ENCODE assay signal across 24 cellular contexts in the genomic region with DNA sequence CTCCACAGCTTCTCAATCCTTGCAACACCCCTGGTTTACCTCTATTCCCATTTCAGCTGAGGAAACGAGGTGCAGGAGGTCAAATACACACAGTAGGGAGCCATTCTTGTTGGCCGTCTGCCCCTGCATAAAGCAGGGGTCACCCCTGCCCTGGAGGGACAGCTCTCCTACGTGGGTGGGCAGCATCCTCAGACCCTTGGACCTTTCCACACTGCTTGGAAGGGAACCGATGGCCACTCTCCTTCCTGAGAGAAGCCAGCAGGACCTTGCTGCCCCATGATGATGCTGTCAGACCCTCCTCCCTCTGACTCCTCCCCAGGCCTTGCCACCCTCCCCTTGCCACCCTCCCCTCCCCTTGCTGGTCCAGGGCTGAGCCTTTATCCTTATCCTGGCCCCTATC.
A peak's percentile ranks its signal among the peaks of the same experiment; 100 is the strongest.
DNase-seq lines count a peak whose midpoint lies in the region; ATAC-seq, FAIRE-seq and TF ChIP-seq lines count a peak whose summit lies in the region.
"Had no signal": no experiment of that assay in that cellular context is flagged by ENCODE, and none has a peak within 500 bp of the region (broad histone marks: within the 10 kb centered on the region; RNA-seq: fewer than 3 reads in every experiment).

No MANE protein-coding gene starts in this region.

- CTCF ChIA-PET in H1 (lab: Charles Lee; ENCODE audit: partially characterized antibody), result interaction anchor here (0.6 to 4.1 kb wide), 21 partner anchors 9 to 364 kb away, joined by 3 to 29 read pairs (median 4); no protein-coding TSS in a partner anchor

- TF ChIP-seq POLR2A in H1 (IDR thresholded peaks at IDR 0.05; ENCODE audit: control extremely low read depth in 1 of 2, low read depth in 2 of 2, low read length in 2 of 2) (no peak), stomach (IDR thresholded peaks at IDR 0.05) (no peak)

- H3K36me3 ChIP-seq in H1 (ENCODE audit: control insufficient read depth in 2 of 4, insufficient read depth in 4 of 4, low read length in 3 of 4), result no peaks in the 10 kb centered on the region
- no peaks in the 10 kb centered on the region for H3K36me3 ChIP-seq in neuronal stem cell (replicated peaks in 1 of 2; ENCODE audit: control insufficient read depth in 2 of 2, insufficient read depth in 2 of 2, low read length in 2 of 2)
- no peaks in the 10 kb centered on the region for H3K36me3 ChIP-seq in stomach
- H3K36me3 ChIP-seq in SJCRH30, result no peaks in the 10 kb centered on the region
- H3K36me3 ChIP-seq: BLaER1, HAP-1 had no signal

- H2BK120ac ChIP-seq in H1 (replicated peaks; ENCODE audit: low read depth, low read length), result no peak overlapping the region
- H2BK120ac ChIP-seq in neuronal stem cell (ENCODE audit: low read depth, low read length), result no peak overlapping the region

- no peak overlapping the region for H4K5ac ChIP-seq in H1 (ENCODE audit: insufficient read length, low read depth, low read length)

- intact Hi-C loops in cardiac septum (cut with DNase I), result loop anchor here (10.0 kb wide), 1 partner anchor 248 kb away; no protein-coding TSS in a partner anchor
- intact Hi-C loops in Right ventricle myocardium inferior (cut with DNase I), result loop anchor here (5.0 kb wide), 1 partner anchor 250 kb away; no protein-coding TSS in a partner anchor
- intact Hi-C loops in stomach (cut with DNase I; ENCODE audit: low total_unique reads), result no loop called here

- no peak overlapping the region for H3K9ac ChIP-seq in H1 (replicated peaks in 1 of 4; ENCODE audit: extremely low read depth in 1 of 4, low read depth in 3 of 4, low read length in 3 of 4)
- no peak overlapping the region for H3K9ac ChIP-seq in neuronal stem cell (ENCODE audit: low read depth, low read length, poor library complexity)
- H3K9ac ChIP-seq: BLaER1, GM23248 had no signal

- H2BK20ac ChIP-seq in H1 (ENCODE audit: low read length), result peak overlapping the region; percentile 21; the same call in 1 of the 2 replicates

- H2BK12ac ChIP-seq in H1 (ENCODE audit: low read depth, low read length) (peak overlapping the region; percentile 79; the same call in 1 of the 2 replicates), neuronal stem cell (ENCODE audit: low read length) (no peak overlapping the region)

- TF ChIP-seq CTCF in H1 (IDR thresholded peaks at IDR 0.05; ENCODE audit: control extremely low read depth in 1 of 3, insufficient read depth in 1 of 3, low read depth in 1 of 3, low read length in 3 of 3), result no peak
- TF ChIP-seq CTCF in stomach (IDR thresholded peaks at IDR 0.05), result no peak

- no peaks in the 10 kb centered on the region for H3K9me3 ChIP-seq in H1 (ENCODE audit: insufficient read depth in 2 of 2, low read depth in 1 of 2, low read length in 1 of 2)
- no peaks in the 10 kb centered on the region for H3K9me3 ChIP-seq in neuronal stem cell (replicated peaks in 1 of 2; ENCODE audit: control insufficient read depth in 2 of 2, insufficient read depth in 1 of 2, low read depth in 1 of 2, low read length in 2 of 2)
- no peaks in the 10 kb centered on the region for H3K9me3 ChIP-seq in stomach
- no peaks in the 10 kb centered on the region for H3K9me3 ChIP-seq in SJCRH30 (replicated peaks)
- H3K9me3 ChIP-seq: BLaER1, Caco-2, HAP-1 had no signal

- no peaks in the 10 kb centered on the region for H3K79me2 ChIP-seq in H1 (ENCODE audit: control insufficient read depth in 1 of 2, insufficient read depth in 2 of 2, low read length in 2 of 2)

- H2AK5ac ChIP-seq in H1 (ENCODE audit: low read depth, low read length) (no peak overlapping the region), neuronal stem cell (ENCODE audit: low read depth, low read length) (no peak overlapping the region)

- H3K18ac ChIP-seq in H1 (ENCODE audit: extremely low read depth, low read length) (peak overlapping the region; percentile 0; the same call in 1 of the 2 replicates), neuronal stem cell (ENCODE audit: low read length) (peak overlapping the region; percentile 31)

- no peak overlapping the region for H3K4me2 ChIP-seq in H1 (ENCODE audit: insufficient read depth in 1 of 2, low read depth in 2 of 2, low read length in 2 of 2)
- H3K4me2 ChIP-seq in neuronal stem cell (ENCODE audit: insufficient read depth, low read length, poor library complexity, severe bottlenecking), result no peak overlapping the region
- H3K4me2 ChIP-seq: BLaER1 had no signal

- FAIRE-seq in H1 (lab: Jason Lieb, UNC), result no peak
- FAIRE-seq: A204.1, G401.6, GM12892, GM19239, H54 had no signal

- ATAC-seq in Right ventricle myocardium inferior, result no peak
- ATAC-seq in HG03354 (IDR thresholded peaks at IDR 0.05; ENCODE audit: poor library complexity, severe bottlenecking, unreplicated experiment), result no peak
- ATAC-seq: CD8-positive, alpha-beta T cell had no signal

- H3K23me2 ChIP-seq in H1 (ENCODE audit: low read depth, low read length), result peaks cover 6% of the 10 kb centered on the region; the same call in 1 of the 2 replicates

- H2BK5ac ChIP-seq in H1 (ENCODE audit: low read depth, low read length) (peak overlapping the region; percentile 24; the same call in 1 of the 2 replicates), neuronal stem cell (ENCODE audit: low read length) (no peak overlapping the region)

- H2BK15ac ChIP-seq in H1 (ENCODE audit: low read length), result 0 out of 2 replicates have a peak overlapping the region, but pooled peaks have one; percentile 75
- no peak overlapping the region for H2BK15ac ChIP-seq in neuronal stem cell (ENCODE audit: low read length)

- no peaks in the 10 kb centered on the region for H3K27me3 ChIP-seq in H1 (replicated peaks in 1 of 4; ENCODE audit: control insufficient read depth in 3 of 4, extremely low read depth in 1 of 4, insufficient read depth in 3 of 4, low read length in 3 of 4)
- peaks cover 0 to 6% (median 0%) of the 10 kb centered on the region in 3 experiments for H3K27me3 ChIP-seq in neuronal stem cell (ENCODE audit: control insufficient read depth in 3 of 3, insufficient read depth in 3 of 3, low read depth in 1 of 3, low read length in 3 of 3)
- H3K27me3 ChIP-seq in stomach, result peaks cover 0 to 53% (median 17%) of the 10 kb centered on the region in 3 donors
- peaks cover 34% of the 10 kb centered on the region for H3K27me3 ChIP-seq in SJCRH30

- POLR2A ChIA-PET in H1 (lab: Charles Lee; ENCODE audit: partially characterized antibody), result no interaction called here

- TF ChIP-seq EP300 in H1 (IDR thresholded peaks at IDR 0.05; ENCODE audit: borderline replicate concordance in 1 of 2, low read depth in 2 of 2, low read length in 2 of 2) (no peak), stomach (IDR thresholded peaks at IDR 0.05) (no peak)

- no peak for TF ChIP-seq RAD21 in H1 (IDR thresholded peaks at IDR 0.05 in 1 of 2, conservative IDR thresholded peaks at IDR 0.05 in 1 of 2; ENCODE audit: low read depth in 2 of 2, low read length in 2 of 2)

- H3K4ac ChIP-seq in H1 (replicated peaks; ENCODE audit: insufficient read length, low read depth, low read length) (no peak overlapping the region), neuronal stem cell (ENCODE audit: low read length) (no peak overlapping the region)

- H4K8ac ChIP-seq in H1 (ENCODE audit: extremely low read depth, insufficient read depth, low read length) (no peak overlapping the region), neuronal stem cell (ENCODE audit: low read depth, low read length) (no peak overlapping the region)

- no peak overlapping the region for H3K56ac ChIP-seq in H1 (replicated peaks; ENCODE audit: insufficient read length, low read depth, low read length)

- H4K20me1 ChIP-seq in H1 (replicated peaks in 1 of 2; ENCODE audit: control insufficient read depth in 1 of 2, insufficient read depth in 2 of 2, low read length in 2 of 2), result no peaks in the 10 kb centered on the region

- H3K14ac ChIP-seq in H1 (ENCODE audit: insufficient read length), result no peak overlapping the region
- H3K14ac ChIP-seq in neuronal stem cell (ENCODE audit: low read length), result no peak overlapping the region

- H3K4me1 ChIP-seq in H1 (replicated peaks in 1 of 4; ENCODE audit: control insufficient read depth in 3 of 4, insufficient read depth in 4 of 4, low read length in 3 of 4) (peaks cover 13 to 24% (median 19%) of the 10 kb centered on the region in 4 experiments), neuronal stem cell (ENCODE audit: control insufficient read depth in 2 of 2, insufficient read depth in 1 of 2, low read depth in 1 of 2, low read length in 2 of 2) (peaks cover 18 to 27% of the 10 kb centered on the region in 2 donors), stomach (no peaks in the 10 kb centered on the region), SJCRH30 (no peaks in the 10 kb centered on the region)
- H3K4me1 ChIP-seq: BLaER1, Caco-2, HAP-1 had no signal

- peak; percentile 44 for DNase-seq in cardiac septum (ENCODE audit: low spot score)
- DNase-seq in Right ventricle myocardium inferior (ENCODE audit: missing footprints), result no peak
- no peak for DNase-seq in H1 (ENCODE audit: low read depth in 1 of 2, low spot score in 2 of 2)
- no peak for DNase-seq in neuronal stem cell (ENCODE audit: low spot score)
- DNase-seq in stomach, result peak; percentile 2
- no peak for DNase-seq in occipital lobe (lab: John Stamatoyannopoulos, UW)
- no peak for DNase-seq in SJCRH30
- DNase-seq: Caco-2; CD4-positive, CD25-positive, alpha-beta regulatory T cell; CD8-positive, alpha-beta T cell; DMS153; DND-41; GM23248; HFFc6 had no signal

- no peak overlapping the region for H2AFZ ChIP-seq in H1 (ENCODE audit: low read length)
- no peak overlapping the region for H2AFZ ChIP-seq in neuronal stem cell (ENCODE audit: low read length)
- H2AFZ ChIP-seq: GM23248 had no signal

- H3K4me3 ChIP-seq in H1 (ENCODE audit: extremely low read depth in 1 of 4, insufficient read depth in 2 of 4, low read depth in 3 of 4, low read length in 4 of 4) (no peak overlapping the region), neuronal stem cell (ENCODE audit: low read length in 2 of 2) (no peak overlapping the region), stomach (no peak overlapping the region), SJCRH30 (no peak overlapping the region)
- H3K4me3 ChIP-seq: BLaER1, GM23248, HAP-1 had no signal

- H4K91ac ChIP-seq in H1 (replicated peaks; ENCODE audit: insufficient read length, low read length) (peak overlapping the region; percentile 15), neuronal stem cell (ENCODE audit: low read depth, low read length, poor library complexity) (no peak overlapping the region)

- WGBS in H1 (ENCODE audit: extremely low coverage in 1 of 2, insufficient coverage in 1 of 2, insufficient read length in 1 of 2, insufficient replicate concordance in 2 of 2, low coverage in 1 of 2, low lambda C conversion rate in 2 of 2, missing lambda C conversion rate in 1 of 2), 2 experiments, result 80% methylated on average over 4 of the region's 4 CpGs; no CpG with 5 or more reads in 1 of the 2 experiments
- WGBS in neuronal stem cell (ENCODE audit: extremely low coverage in 2 of 2, insufficient read length in 2 of 2, insufficient replicate concordance in 1 of 2), 2 donors, result no CpG with 5 or more reads among the region's 4 CpGs
- 35 to 58% (median 53%) methylated on average over 4 of the region's 4 CpGs for WGBS in stomach, 5 donors

- H3K23ac ChIP-seq in H1 (ENCODE audit: insufficient read length), result no peak overlapping the region
- H3K23ac ChIP-seq in neuronal stem cell (ENCODE audit: low read depth, low read length, poor library complexity), result no peak overlapping the region

- H3K27ac ChIP-seq in H1 (ENCODE audit: low read depth, low read length) (no peak overlapping the region), neuronal stem cell (replicated peaks; ENCODE audit: low read length) (no peak overlapping the region), stomach (no peak overlapping the region), SJCRH30 (no peak overlapping the region)
- H3K27ac ChIP-seq: 22Rv1, BLaER1, C4-2B, GM23248 had no signal

- H3K79me1 ChIP-seq in H1 (ENCODE audit: low read depth, low read length) (no peaks in the 10 kb centered on the region), neuronal stem cell (ENCODE audit: low read depth, low read length) (no peaks in the 10 kb centered on the region)

Comparison
In these comparisons a context has a peak if more than half of its experiments do, and no peak if none do; other contexts are left out.
1. DNase-seq: peak in cardiac septum (single experiment) and stomach (single experiment); none in Right ventricle myocardium inferior (single experiment), H1 (0 of 2), neuronal stem cell (single experiment), occipital lobe (single experiment) and SJCRH30 (0 of 2).